Comparison of ENCODE assay signal across 7 cellular contexts in the genomic region with DNA sequence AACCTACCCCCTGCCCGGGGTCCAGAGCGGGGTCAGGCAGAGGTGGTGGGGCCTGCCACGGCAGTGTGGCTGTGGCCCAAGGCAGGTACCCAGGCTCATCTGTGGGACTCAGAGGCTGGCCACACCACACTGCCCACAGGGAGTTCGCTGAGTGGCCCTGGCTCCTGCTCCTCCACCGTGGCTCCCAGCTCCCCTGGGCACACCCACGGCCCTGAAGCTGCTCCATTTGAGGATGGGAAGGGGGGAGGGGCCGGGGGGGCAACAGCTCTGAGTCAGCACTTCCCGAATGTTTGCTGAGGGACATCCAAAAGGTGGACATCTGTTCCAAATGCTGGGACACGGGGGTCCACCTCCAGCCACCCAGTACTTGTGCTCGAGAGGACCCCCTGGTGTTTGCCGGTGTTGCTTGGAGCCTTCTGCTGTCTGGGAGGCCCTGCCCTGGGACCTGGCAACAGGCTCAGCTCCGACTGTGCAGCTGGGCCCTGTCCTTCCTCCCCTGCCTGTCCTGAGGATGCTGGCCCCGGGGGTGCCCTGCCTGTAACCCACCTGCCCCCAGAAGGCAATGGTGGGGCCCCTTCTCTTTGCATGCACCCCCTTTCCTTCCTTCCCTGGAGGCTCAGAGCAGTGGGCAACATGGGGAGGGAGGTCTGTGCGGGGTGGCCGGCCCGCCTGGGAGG. TPM values are rescaled to one million over a fixed set of nuclear protein-coding genes. Genes with fewer than 3 reads are reported as not detected.
A peak's percentile ranks its signal among the peaks of the same experiment; 100 is the strongest.
DNase-seq lines count a peak whose midpoint lies in the region; ATAC-seq, FAIRE-seq and TF ChIP-seq lines count a peak whose summit lies in the region.
"Had no signal": no experiment of that assay in that cellular context is flagged by ENCODE, and none has a peak within 500 bp of the region (broad histone marks: within the 10 kb centered on the region; RNA-seq: fewer than 3 reads in every experiment).

No MANE protein-coding gene starts in this region.

- no peak for ATAC-seq in pancreas
- no peak for ATAC-seq in GM18858 (IDR thresholded peaks at IDR 0.05; ENCODE audit: unreplicated experiment)
- ATAC-seq in GM18870 (IDR thresholded peaks at IDR 0.05; ENCODE audit: unreplicated experiment) = no peak

- no peaks in the 10 kb centered on the region for H3K9me3 Mint-ChIP-seq in activated CD4-positive, alpha-beta T cell treated with anti-CD3 and anti-CD28 coated beads, Interleukin-2, amount 10 ng/mL, durations not matched to agents 24 days and 14 days

- no peak overlapping the region for H3K4me3 Mint-ChIP-seq in activated CD4-positive, alpha-beta T cell treated with anti-CD3 and anti-CD28 coated beads, Interleukin-2, amount 10 ng/mL, durations not matched to agents 24 days and 14 days

- no peak overlapping the region for H3K27ac Mint-ChIP-seq in activated CD4-positive, alpha-beta T cell treated with anti-CD3 and anti-CD28 coated beads, Interleukin-2, amount 10 ng/mL, durations not matched to agents 24 days and 14 days

- H3K4me3 ChIP-seq in H7 (ENCODE audit: insufficient read depth, low read depth, low read length) (no peak overlapping the region), pancreas (peak overlapping the region in 2 of 4 donors; percentile 57 to 62)
- H3K4me3 ChIP-seq: testis had no signal

- no peak for FAIRE-seq in pancreas (lab: Jason Lieb, UNC)

- 26 to 35% methylated on average over 14 to 16 of the region's 16 CpGs for WGBS in pancreas, 2 donors

- intact Hi-C loops in pancreas (cut with DNase I) = loop anchor here in 1 of 3 donors (5.0 kb wide), 1 partner anchor 103 kb away; no protein-coding TSS in a partner anchor
- intact Hi-C loops in activated CD4-positive, alpha-beta T cell treated with anti-CD3 and anti-CD28 coated beads, Interleukin-2, amount 10 ng/mL, durations not matched to agents 24 days and 14 days (cut with micrococcal nuclease) = loop anchor here (5.0 kb wide), 1 partner anchor 118 kb away; a partner anchor contains a TSS

- peaks cover 8% of the 10 kb centered on the region for H3K27me3 Mint-ChIP-seq in activated CD4-positive, alpha-beta T cell treated with anti-CD3 and anti-CD28 coated beads, Interleukin-2, amount 10 ng/mL, durations not matched to agents 24 days and 14 days

- TF ChIP-seq CTCF in pancreas (IDR thresholded peaks at IDR 0.05) = no peak

- no peaks in the 10 kb centered on the region for H3K9me3 ChIP-seq in pancreas
- H3K9me3 ChIP-seq: testis had no signal

- H3K4me1 Mint-ChIP-seq in activated CD4-positive, alpha-beta T cell treated with anti-CD3 and anti-CD28 coated beads, Interleukin-2, amount 10 ng/mL, durations not matched to agents 24 days and 14 days = peaks cover 12% of the 10 kb centered on the region

- H3K4me1 ChIP-seq in pancreas = peaks cover 39 to 46% (median 45%) of the 10 kb centered on the region in 3 donors

- DNase-seq in H7 = peak; percentile 69
- DNase-seq in dermis blood vessel endothelial cell = peak; percentile 65
- peak in 4 of 6 donors; percentile 21 to 77 (median 48) for DNase-seq in pancreas
- no peak for DNase-seq in activated CD4-positive, alpha-beta T cell treated with anti-CD3 and anti-CD28 coated beads, Interleukin-2, amount 10 ng/mL, durations not matched to agents 24 days and 14 days
- DNase-seq: testis had no signal

- H3K36me3 ChIP-seq in H7 (replicated peaks; ENCODE audit: control insufficient read depth, insufficient read depth, low read length) = no peaks in the 10 kb centered on the region
- no peaks in the 10 kb centered on the region for H3K36me3 ChIP-seq in pancreas

- peaks cover 11% of the 10 kb centered on the region for H3K27me3 ChIP-seq in H7 (ENCODE audit: control insufficient read depth, insufficient read depth, low read length)
- no peaks in the 10 kb centered on the region for H3K27me3 ChIP-seq in pancreas
- H3K27me3 ChIP-seq: testis had no signal

- peaks cover 3% of the 10 kb centered on the region for H3K36me3 Mint-ChIP-seq in activated CD4-positive, alpha-beta T cell treated with anti-CD3 and anti-CD28 coated beads, Interleukin-2, amount 10 ng/mL, durations not matched to agents 24 days and 14 days (ENCODE audit: low read depth)

- H3K27ac ChIP-seq in pancreas = peak overlapping the region; percentile 91 to 95 (median 94)

RNA-seq across cellular contexts. Expression of a gene that starts 2.5 kb away (rescaled TPM):
- total RNA-seq in H7 (2014; rRNA removed; shearing (Covaris generic)) = 27.7 and 34.8 TPM in 2 replicates
- total RNA-seq in dermis blood vessel endothelial cell = 64.3 and 82.2 TPM in 2 replicates
- total RNA-seq in pancreas = 10 to 100 TPM in 4 of 6 donors, 1 to 10 TPM in 2; 7.5 to 23.4 (median 13.6) TPM
- polyA plus RNA-seq in pancreas = 1 to 10 TPM; 1.3 to 2.7 TPM
- 12.9 and 13.4 TPM in 2 replicates for total RNA-seq in activated CD4-positive, alpha-beta T cell treated with anti-CD3 and anti-CD28 coated beads, Interleukin-2, amount 10 ng/mL, durations not matched to agents 24 days and 14 days

RNA-seq across cellular contexts. Expression of a gene that starts 27.0 kb away (rescaled TPM):
- 21.3 and 23.2 TPM in 2 replicates for total RNA-seq in H7 (2014; rRNA removed; shearing (Covaris generic))
- total RNA-seq in dermis blood vessel endothelial cell (29.8 and 46.0 TPM in 2 replicates), pancreas (1 to 10 TPM; 2.5 to 6.8 (median 4.3) TPM)
- 1 to 10 TPM; 1.4 to 3.0 TPM for polyA plus RNA-seq in pancreas
- total RNA-seq in activated CD4-positive, alpha-beta T cell treated with anti-CD3 and anti-CD28 coated beads, Interleukin-2, amount 10 ng/mL, durations not matched to agents 24 days and 14 days = 10.3 and 11.4 TPM in 2 replicates

RNA-seq across cellular contexts. Expression of a gene that starts 49.4 kb away (rescaled TPM):
- 112 and 121 TPM in 2 replicates for total RNA-seq in H7 (2014; rRNA removed; shearing (Covaris generic))
- total RNA-seq in dermis blood vessel endothelial cell (55.3 and 83.7 TPM in 2 replicates), pancreas (10 to 100 TPM; 22.3 to 34.0 (median 29.0) TPM)
- polyA plus RNA-seq in pancreas = 10 to 100 TPM; 28.7 to 34.2 TPM
- total RNA-seq in activated CD4-positive, alpha-beta T cell treated with anti-CD3 and anti-CD28 coated beads, Interleukin-2, amount 10 ng/mL, durations not matched to agents 24 days and 14 days = 72.4 and 75.3 TPM in 2 replicates

RNA-seq across cellular contexts. Expression of a gene that starts 53.4 kb away (rescaled TPM):
- not detected in 2 replicates for total RNA-seq in H7 (2014; rRNA removed; shearing (Covaris generic))
- 0.34 TPM in 1 of 2 replicates, not detected in the other for total RNA-seq in dermis blood vessel endothelial cell
- not detected for total RNA-seq in pancreas
- under 1 TPM in 1 of 2 donors, not detected in 1; 0.23 TPM for polyA plus RNA-seq in pancreas
- 0.54 and 0.99 TPM in 2 replicates for total RNA-seq in activated CD4-positive, alpha-beta T cell treated with anti-CD3 and anti-CD28 coated beads, Interleukin-2, amount 10 ng/mL, durations not matched to agents 24 days and 14 days
